Comparison of ENCODE assay signal across 19 cellular contexts in genomic region chr6:22558288-22558882, GRCh38. TPM values are rescaled to one million over a fixed set of nuclear protein-coding genes. Genes with fewer than 3 reads are reported as not detected.
"Had no signal": no experiment of that assay in that cellular context is flagged by ENCODE, and none has a peak within 500 bp of the region (broad histone marks: within the 10 kb centered on the region; RNA-seq: fewer than 3 reads in every experiment).

No MANE protein-coding gene starts in this region.

- H3K9me3 ChIP-seq: mucosa of descending colon, prostate gland, sigmoid colon, suprapubic skin had no signal

- FAIRE-seq: TTC549 had no signal

- H3K27ac ChIP-seq: prostate gland, sigmoid colon, suprapubic skin had no signal

- H3K4me3 ChIP-seq: mucosa of descending colon, prostate gland, sigmoid colon, suprapubic skin had no signal

- H3K4me1 ChIP-seq: prostate gland, suprapubic skin had no signal

- DNase-seq: activated CD4-positive, alpha-beta T cell treated with anti-CD3 and anti-CD28 coated beads, Interleukin-2, amount 50 U/mL, for 4 hours; activated effector memory CD4-positive, alpha-beta T cell treated with Interleukin-2 at 50 U/mL for 16 hours; activated T-cell treated with anti-CD3 and anti-CD28 coated beads, Interleukin-2, amount 50 U/mL, for 1 hour; amniotic stem cell; effector memory CD8-positive, alpha-beta T cell; immature natural killer cell; left colon; mammary epithelial cell; mucosa of descending colon; naive thymus-derived CD8-positive, alpha-beta T cell; nucleus accumbens; sigmoid colon; stimulated activated CD4-positive, alpha-beta T cell treated with anti-CD3 and anti-CD28 coated beads, Interleukin-4, amount 100 ng/mL, for 1 hour; stimulated activated CD8-positive, alpha-beta memory T cell treated with anti-CD3 and anti-CD28 coated beads, Interleukin-4, amount 100 ng/mL, for 48 hours; stimulated activated naive CD8-positive, alpha-beta T cell treated with anti-CD3 and anti-CD28 coated beads, Interleukin-15, Interleukin-2, amounts not matched to agents 100 U/mL and 50 U/mL, for 24 hours had no signal

- ATAC-seq: effector memory CD8-positive, alpha-beta T cell; left colon; mucosa of descending colon; naive thymus-derived CD8-positive, alpha-beta T cell; stimulated activated naive CD8-positive, alpha-beta T cell treated with anti-CD3 and anti-CD28 coated beads, Interleukin-15, Interleukin-2, amounts not matched to agents 100 U/mL and 50 U/mL, for 24 hours had no signal

RNA-seq across cellular contexts. Expression of gene HDGFL1, which starts 11.0 kb away (rescaled TPM):
- polyA plus RNA-seq: esophagus; immature natural killer cell; mammary epithelial cell; naive thymus-derived CD8-positive, alpha-beta T cell; sigmoid colon had no signal
